Comparison of ENCODE assay signal across 24 cellular contexts in genomic region chr3:41526995-41527573, GRCh38.
"Had no signal": no experiment of that assay in that cellular context is flagged by ENCODE, and none has a peak within 500 bp of the region (broad histone marks: within the 10 kb centered on the region; RNA-seq: fewer than 3 reads in every experiment).

No MANE protein-coding gene starts in this region.

- H3K27me3 ChIP-seq: dorsolateral prefrontal cortex, esophagus squamous epithelium, gastrocnemius medialis, heart right ventricle, left lung had no signal

- H3K4me1 ChIP-seq: esophagus squamous epithelium, gastrocnemius medialis, left lung, lower lobe of right lung had no signal

- H3K27ac ChIP-seq: coronary artery, dorsolateral prefrontal cortex, epithelial cell of prostate, esophagus squamous epithelium, gastrocnemius medialis, heart right ventricle, left lung, lower lobe of right lung had no signal

- DNase-seq: dermis blood vessel endothelial cell; dorsolateral prefrontal cortex; effector CD4-positive, alpha-beta T cell; effector memory CD4-positive, alpha-beta T cell; erythroblast; esophagus squamous epithelium; foreskin fibroblast; foreskin melanocyte; gastrocnemius medialis; glutamatergic neuron; head of caudate nucleus; heart right ventricle; hippocampal formation; immature natural killer cell; islet precursor cell; kidney; kidney glomerular epithelial cell; left lung; lower lobe of right lung; mucosa of descending colon; naive thymus-derived CD4-positive, alpha-beta T cell had no signal

- H3K9me3 ChIP-seq: esophagus squamous epithelium, gastrocnemius medialis, heart right ventricle, left lung, lower lobe of right lung, mucosa of descending colon had no signal

- H3K4me3 ChIP-seq: coronary artery, dorsolateral prefrontal cortex, esophagus squamous epithelium, gastrocnemius medialis, heart right ventricle, left lung, lower lobe of right lung, mucosa of descending colon had no signal

- H3K36me3 ChIP-seq: esophagus squamous epithelium, gastrocnemius medialis, heart right ventricle, left lung, lower lobe of right lung had no signal

- ATAC-seq: esophagus mucosa; gastrocnemius medialis; left lung; lower lobe of right lung; mucosa of descending colon; naive thymus-derived CD4-positive, alpha-beta T cell had no signal
